In genomic region chr7:88610942-88611341, GRCh38 we compare ENCODE assay signal across 6 cellular contexts.
"Had no signal": no experiment of that assay in that cellular context is flagged by ENCODE, and none has a peak within 500 bp of the region (broad histone marks: within the 10 kb centered on the region; RNA-seq: fewer than 3 reads in every experiment).

No MANE protein-coding gene starts in this region.

- FAIRE-seq: HepG2, HTR-8/SVneo, K562 had no signal

- DNase-seq: IMR-90, KBM-7 had no signal

- H3K27ac ChIP-seq: HL-60 had no signal

- H3K4me3 ChIP-seq: K562 had no signal

- ATAC-seq: HepG2 had no signal
